In the genomic region with DNA sequence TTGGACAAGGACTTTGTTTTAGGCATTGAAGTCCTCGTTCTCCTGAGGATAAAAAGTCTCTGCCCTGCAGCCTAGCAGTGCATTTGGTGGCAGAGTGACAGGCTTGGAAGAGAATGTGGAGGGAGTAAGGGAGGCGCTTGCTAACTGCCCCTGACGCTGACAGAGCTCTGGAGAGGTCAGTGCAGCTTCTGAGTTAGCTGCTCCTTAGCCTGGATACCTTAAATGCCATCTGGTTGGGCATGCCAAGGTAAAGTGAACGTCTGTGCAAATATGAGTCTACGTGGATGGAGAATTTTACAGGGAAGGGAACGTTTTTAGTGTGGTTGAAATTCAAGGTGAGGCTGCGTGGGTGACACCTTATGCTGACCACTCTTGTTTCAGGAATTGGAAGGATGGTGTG, we compare ENCODE assay signal across 19 cellular contexts. TPM values are rescaled to one million over a fixed set of nuclear protein-coding genes. Genes with fewer than 3 reads are reported as not detected.
DNase-seq lines count a peak whose midpoint lies in the region; ATAC-seq and TF ChIP-seq lines count a peak whose summit lies in the region.
"Had no signal": no experiment of that assay in that cellular context is flagged by ENCODE, and none has a peak within 500 bp of the region (broad histone marks: within the 10 kb centered on the region; RNA-seq: fewer than 3 reads in every experiment).

No MANE protein-coding gene starts in this region.

- 0 out of 2 replicates have a peak overlapping the region, but pooled peaks have one; percentile 37 for H2BK15ac ChIP-seq in H9 (ENCODE audit: low read depth, low read length)

- H3K56ac ChIP-seq in H9 (ENCODE audit: insufficient read length, low read depth, low read length): no peak overlapping the region

- H3K27me3 ChIP-seq in H9 (ENCODE audit: insufficient read depth, low read length) (no peaks in the 10 kb centered on the region), skeletal muscle satellite cell (ENCODE audit: control insufficient read depth, insufficient read depth, low read length) (no peaks in the 10 kb centered on the region)

- H3K27me3 Mint-ChIP-seq in H9 (ENCODE audit: low read depth) (no peaks in the 10 kb centered on the region), progenitor cell of endocrine pancreas (no peaks in the 10 kb centered on the region)
- H3K27me3 Mint-ChIP-seq: activated CD4-positive, alpha-beta T cell treated with anti-CD3 and anti-CD28 coated beads, Interleukin-2, amount 10 ng/mL, durations not matched to agents 24 days and 14 days; CD8-positive, alpha-beta memory T cell; dendritic cell treated with granulocyte-macrophage colony-stimulating factor and Interleukin-4, amounts not matched to agents 40 ng/mL and 50 ng/mL, for 4 days; naive thymus-derived CD8-positive, alpha-beta T cell; stimulated activated naive CD8-positive, alpha-beta T cell treated with anti-CD3 and anti-CD28 coated beads, Interleukin-15, Interleukin-2, amounts not matched to agents 100 ng/mL and 50 ng/mL, for 24 hours had no signal

- no peak overlapping the region for H3K4me2 ChIP-seq in H9 (ENCODE audit: insufficient read depth, insufficient read length, low read length)
- peak overlapping the region; percentile 16 for H3K4me2 ChIP-seq in skeletal muscle satellite cell (ENCODE audit: low read length)

- no peak for DNase-seq in H9
- peak; percentile 37 for DNase-seq in SK-N-DZ (ENCODE audit: low spot score)
- no peak for DNase-seq in left cardiac atrium
- DNase-seq in cerebellar nuclear complex (lab: John Stamatoyannopoulos, UW): no peak
- DNase-seq in iPS-NIHi7 (ENCODE audit: extremely low spot score): no peak
- no peak for DNase-seq in progenitor cell of endocrine pancreas (ENCODE audit: low spot score, unreplicated experiment)
- DNase-seq: activated CD4-positive, alpha-beta T cell treated with anti-CD3 and anti-CD28 coated beads, Interleukin-2, amount 10 ng/mL, durations not matched to agents 24 days and 14 days; aorta; CD8-positive, alpha-beta memory T cell; DND-41; HFFc6; naive thymus-derived CD8-positive, alpha-beta T cell; NCI-H2081; NCI-H510A had no signal

- H2BK5ac ChIP-seq in H9 (ENCODE audit: insufficient read length, low read length): no peak overlapping the region

- no peak overlapping the region for H3K27ac Mint-ChIP-seq in H9
- H3K27ac Mint-ChIP-seq in progenitor cell of endocrine pancreas: no peak overlapping the region
- H3K27ac Mint-ChIP-seq: activated CD4-positive, alpha-beta T cell treated with anti-CD3 and anti-CD28 coated beads, Interleukin-2, amount 10 ng/mL, durations not matched to agents 24 days and 14 days; CD8-positive, alpha-beta memory T cell; dendritic cell treated with granulocyte-macrophage colony-stimulating factor and Interleukin-4, amounts not matched to agents 40 ng/mL and 50 ng/mL, for 4 days; HFFc6; naive thymus-derived CD8-positive, alpha-beta T cell; stimulated activated naive CD8-positive, alpha-beta T cell treated with anti-CD3 and anti-CD28 coated beads, Interleukin-15, Interleukin-2, amounts not matched to agents 100 ng/mL and 50 ng/mL, for 24 hours had no signal

- H4K8ac ChIP-seq in H9 (replicated peaks; ENCODE audit: insufficient read length, low read depth, low read length): no peak overlapping the region

- H3T11ph ChIP-seq in H9 (ENCODE audit: low read length): no peak overlapping the region

- no peak for TF ChIP-seq CTCF in H9 (conservative IDR thresholded peaks at IDR 0.05)
- no peak for TF ChIP-seq CTCF in progenitor cell of endocrine pancreas (IDR thresholded peaks at IDR 0.05; ENCODE audit: unreplicated experiment)

- no peak overlapping the region for H3K18ac ChIP-seq in H9 (ENCODE audit: insufficient read length, low read depth, low read length)

- peaks cover under 1% of the 10 kb centered on the region for H3K36me3 ChIP-seq in skeletal muscle satellite cell (ENCODE audit: insufficient read depth, low read length)

- no peak overlapping the region for H3K4me3 ChIP-seq in skeletal muscle satellite cell (ENCODE audit: low read length)

- no CpG with 5 or more reads among the region's 7 CpGs for WGBS in H9 (ENCODE audit: extremely low coverage, insufficient read length, low lambda C conversion rate)

- H3K79me2 ChIP-seq in H9 (ENCODE audit: insufficient read depth, low read length): peaks cover 3% of the 10 kb centered on the region; the same call in 1 of the 2 replicates

- H3K27ac ChIP-seq in H9 (ENCODE audit: insufficient read length, low read depth, low read length): no peak overlapping the region
- H3K27ac ChIP-seq: epithelial cell of prostate had no signal

- ATAC-seq in left cardiac atrium: peak; percentile 67 to 69
- no peak for ATAC-seq in HG02798 (IDR thresholded peaks at IDR 0.05; ENCODE audit: poor library complexity, unreplicated experiment)
- ATAC-seq: naive thymus-derived CD8-positive, alpha-beta T cell had no signal

- no peak overlapping the region for H2BK12ac ChIP-seq in H9 (ENCODE audit: insufficient read length, low read depth, low read length)

- H3K4me1 Mint-ChIP-seq in H9 (peaks cover 11 to 14% of the 10 kb centered on the region in 2 experiments), progenitor cell of endocrine pancreas (ENCODE audit: low read depth) (no peaks in the 10 kb centered on the region)

- H3K4ac ChIP-seq in H9 (ENCODE audit: low read depth, low read length): no peak overlapping the region

- H3K4me3 Mint-ChIP-seq in H9: no peak overlapping the region
- H3K4me3 Mint-ChIP-seq in progenitor cell of endocrine pancreas (ENCODE audit: low read depth): no peak overlapping the region
- H3K4me3 Mint-ChIP-seq: activated CD4-positive, alpha-beta T cell treated with anti-CD3 and anti-CD28 coated beads, Interleukin-2, amount 10 ng/mL, durations not matched to agents 24 days and 14 days; CD8-positive, alpha-beta memory T cell; dendritic cell treated with granulocyte-macrophage colony-stimulating factor and Interleukin-4, amounts not matched to agents 40 ng/mL and 50 ng/mL, for 4 days; HFFc6; naive thymus-derived CD8-positive, alpha-beta T cell; stimulated activated naive CD8-positive, alpha-beta T cell treated with anti-CD3 and anti-CD28 coated beads, Interleukin-15, Interleukin-2, amounts not matched to agents 100 ng/mL and 50 ng/mL, for 24 hours had no signal

- H3K23ac ChIP-seq in H9 (ENCODE audit: insufficient read length, low read depth, low read length): no peak overlapping the region

- intact Hi-C loops in left cardiac atrium (cut with DNase I): no loop called here

- no peaks in the 10 kb centered on the region for H3K9me3 ChIP-seq in H9 (ENCODE audit: control insufficient read depth, low read depth, low read length)
- H3K9me3 ChIP-seq in skeletal muscle satellite cell (replicated peaks; ENCODE audit: low read length): no peaks in the 10 kb centered on the region

- no peak overlapping the region for H2BK120ac ChIP-seq in H9 (ENCODE audit: low read depth, low read length, poor library complexity, severe bottlenecking)

- H3K79me1 ChIP-seq in H9 (ENCODE audit: insufficient read depth, low read depth, low read length, poor library complexity, severe bottlenecking): no peaks in the 10 kb centered on the region

- H4K5ac ChIP-seq in H9 (ENCODE audit: insufficient read length, low read depth, low read length): no peak overlapping the region

- H4K20me1 ChIP-seq in H9 (ENCODE audit: control insufficient read depth, insufficient read depth, insufficient read length): no peaks in the 10 kb centered on the region

- H3K23me2 ChIP-seq in H9 (ENCODE audit: insufficient read length, low read depth, low read length, poor library complexity, severe bottlenecking): no peaks in the 10 kb centered on the region

- H3K4me1 ChIP-seq in H9 (ENCODE audit: insufficient read depth, low read length) (no peaks in the 10 kb centered on the region), skeletal muscle satellite cell (ENCODE audit: control insufficient read depth, insufficient read depth, low read length) (peaks cover 42% of the 10 kb centered on the region)

- H4K91ac ChIP-seq in H9 (ENCODE audit: insufficient read length, low read depth, low read length): no peak overlapping the region

- H2BK20ac ChIP-seq in H9 (ENCODE audit: low read depth, low read length, poor library complexity, severe bottlenecking): no peak overlapping the region

- H3K36me3 Mint-ChIP-seq in H9 (ENCODE audit: insufficient read depth in 1 of 3, low read depth in 3 of 3) (no peaks in the 10 kb centered on the region), progenitor cell of endocrine pancreas (ENCODE audit: insufficient read depth) (peaks cover 2% of the 10 kb centered on the region)

- no peak overlapping the region for H2AK5ac ChIP-seq in H9 (ENCODE audit: insufficient read length, low read length)

- H3K14ac ChIP-seq in H9 (ENCODE audit: insufficient read depth, low read length): no peak overlapping the region; the same call in 1 of the 2 replicates

- H3K9me3 Mint-ChIP-seq in H9 (no peaks in the 10 kb centered on the region), progenitor cell of endocrine pancreas (ENCODE audit: low read depth) (no peaks in the 10 kb centered on the region)
- H3K9me3 Mint-ChIP-seq: activated CD4-positive, alpha-beta T cell treated with anti-CD3 and anti-CD28 coated beads, Interleukin-2, amount 10 ng/mL, durations not matched to agents 24 days and 14 days; CD8-positive, alpha-beta memory T cell; dendritic cell treated with granulocyte-macrophage colony-stimulating factor and Interleukin-4, amounts not matched to agents 40 ng/mL and 50 ng/mL, for 4 days; HFFc6; naive thymus-derived CD8-positive, alpha-beta T cell; stimulated activated naive CD8-positive, alpha-beta T cell treated with anti-CD3 and anti-CD28 coated beads, Interleukin-15, Interleukin-2, amounts not matched to agents 100 ng/mL and 50 ng/mL, for 24 hours had no signal

- H3K9ac ChIP-seq in H9 (ENCODE audit: extremely low read depth, insufficient read length, low read length): no peak overlapping the region
- H3K9ac ChIP-seq in skeletal muscle satellite cell (ENCODE audit: low read depth, low read length): no peak overlapping the region

- H2AFZ ChIP-seq in H9 (ENCODE audit: low read length): no peak overlapping the region

RNA-seq across cellular contexts. Expression of a gene that starts 44.4 kb away (rescaled TPM):
- 58.6 and 62.1 TPM in 2 replicates for total RNA-seq in H9 (2021)
- 17.1 and 19.5 TPM in 2 replicates for polyA plus RNA-seq in SK-N-DZ (2014; cell fraction: cytosol; rRNA removed)
- 11.7 and 21.8 TPM in 2 replicates for polyA plus RNA-seq in SK-N-DZ (2014; cell fraction: nucleus; rRNA removed)
- total RNA-seq in left cardiac atrium: 10 to 100 TPM; 71.6 to 82.2 TPM
- 25.1 and 27.9 TPM in 2 replicates for total RNA-seq in skeletal muscle satellite cell (2012; rRNA removed)
- 90.8 and 98.3 TPM in 2 replicates for total RNA-seq in progenitor cell of endocrine pancreas
